Comparison of ENCODE assay signal across 2 cellular contexts in genomic region chr10:79244841-79245504, GRCh38.
TF ChIP-seq lines count a peak whose summit lies in the region.

No MANE protein-coding gene starts in this region.

TF ChIP-seq in SK-N-SH, 30 proteins besides CTCF, POLR2A, EP300 and RAD21 (continued from another document):
- TF ChIP-seq ELF1 (IDR thresholded peaks at IDR 0.05) (no peak), FOSL2 (IDR thresholded peaks at IDR 0.05; ENCODE audit: borderline replicate concordance, low read depth) (no peak), MXI1 (IDR thresholded peaks at IDR 0.05; ENCODE audit: low read depth, low read length) (no peak), TAF1 (IDR thresholded peaks at IDR 0.05; ENCODE audit: borderline replicate concordance, low read depth, low read length) (no peak)

TF ChIP-seq in SK-N-SH treated with all-trans-retinoic acid at 6 μM for 48 hours, 23 proteins besides CTCF, POLR2A, EP300 and RAD21 (continued from another document):
- no peak for TF ChIP-seq PATZ1 (CRISPR knock-in tag; IDR thresholded peaks at IDR 0.05; ENCODE audit: borderline replicate concordance)
- TF ChIP-seq CSDC2 (CRISPR knock-in tag; IDR thresholded peaks at IDR 0.05): no peak
- no peak for TF ChIP-seq BACH2 (CRISPR knock-in tag; IDR thresholded peaks at IDR 0.05; ENCODE audit: borderline replicate concordance)
- no peak for TF ChIP-seq TCF4 (CRISPR knock-in tag; IDR thresholded peaks at IDR 0.05; ENCODE audit: borderline replicate concordance)
- no peak for TF ChIP-seq OSR1 (CRISPR knock-in tag; IDR thresholded peaks at IDR 0.05)
- TF ChIP-seq, protein P1, sequence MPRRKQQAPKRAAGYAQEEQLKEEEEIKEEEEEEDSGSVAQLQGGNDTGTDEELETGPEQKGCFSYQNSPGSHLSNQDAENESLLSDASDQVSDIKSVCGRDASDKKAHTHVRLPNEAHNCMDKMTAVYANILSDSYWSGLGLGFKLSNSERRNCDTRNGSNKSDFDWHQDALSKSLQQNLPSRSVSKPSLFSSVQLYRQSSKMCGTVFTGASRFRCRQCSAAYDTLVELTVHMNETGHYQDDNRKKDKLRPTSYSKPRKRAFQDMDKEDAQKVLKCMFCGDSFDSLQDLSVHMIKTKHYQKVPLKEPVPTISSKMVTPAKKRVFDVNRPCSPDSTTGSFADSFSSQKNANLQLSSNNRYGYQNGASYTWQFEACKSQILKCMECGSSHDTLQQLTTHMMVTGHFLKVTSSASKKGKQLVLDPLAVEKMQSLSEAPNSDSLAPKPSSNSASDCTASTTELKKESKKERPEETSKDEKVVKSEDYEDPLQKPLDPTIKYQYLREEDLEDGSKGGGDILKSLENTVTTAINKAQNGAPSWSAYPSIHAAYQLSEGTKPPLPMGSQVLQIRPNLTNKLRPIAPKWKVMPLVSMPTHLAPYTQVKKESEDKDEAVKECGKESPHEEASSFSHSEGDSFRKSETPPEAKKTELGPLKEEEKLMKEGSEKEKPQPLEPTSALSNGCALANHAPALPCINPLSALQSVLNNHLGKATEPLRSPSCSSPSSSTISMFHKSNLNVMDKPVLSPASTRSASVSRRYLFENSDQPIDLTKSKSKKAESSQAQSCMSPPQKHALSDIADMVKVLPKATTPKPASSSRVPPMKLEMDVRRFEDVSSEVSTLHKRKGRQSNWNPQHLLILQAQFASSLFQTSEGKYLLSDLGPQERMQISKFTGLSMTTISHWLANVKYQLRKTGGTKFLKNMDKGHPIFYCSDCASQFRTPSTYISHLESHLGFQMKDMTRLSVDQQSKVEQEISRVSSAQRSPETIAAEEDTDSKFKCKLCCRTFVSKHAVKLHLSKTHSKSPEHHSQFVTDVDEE (CRISPR knock-in tag; IDR thresholded peaks at IDR 0.05): no peak
- no peak for TF ChIP-seq ISL1 (CRISPR knock-in tag; IDR thresholded peaks at IDR 0.05)
- TF ChIP-seq ESRRG (CRISPR knock-in tag; IDR thresholded peaks at IDR 0.05): no peak
- no peak for TF ChIP-seq ZNF8 (CRISPR knock-in tag; IDR thresholded peaks at IDR 0.05)
- TF ChIP-seq ZFP30 (CRISPR knock-in tag; IDR thresholded peaks at IDR 0.05): no peak
- no peak for TF ChIP-seq SNAI2 (CRISPR knock-in tag; IDR thresholded peaks at IDR 0.05)
